Comparison of ENCODE assay signal across 13 cellular contexts in genomic region chr5:56616454-56617160, GRCh38.
DNase-seq lines count a peak whose midpoint lies in the region; ATAC-seq and TF ChIP-seq lines count a peak whose summit lies in the region.
"Had no signal": no experiment of that assay in that cellular context is flagged by ENCODE, and none has a peak within 500 bp of the region (broad histone marks: within the 10 kb centered on the region; RNA-seq: fewer than 3 reads in every experiment).

No MANE protein-coding gene starts in this region.

- no peaks in the 10 kb centered on the region for H3K36me3 ChIP-seq in upper lobe of left lung

- H3K9me3 ChIP-seq in right cardiac atrium (ENCODE audit: control insufficient read depth, low read length) (no peaks in the 10 kb centered on the region), upper lobe of left lung (peaks cover 0 to 15% (median 9%) of the 10 kb centered on the region in 4 donors)

- no peak for TF ChIP-seq CTCF in upper lobe of left lung (IDR thresholded peaks at IDR 0.05)

- H3K27me3 ChIP-seq in right cardiac atrium (ENCODE audit: control insufficient read depth, insufficient read depth), result no peaks in the 10 kb centered on the region
- H3K27me3 ChIP-seq in upper lobe of left lung, result no peaks in the 10 kb centered on the region

- peak; percentile 80 for ATAC-seq in Right ventricle myocardium superior (ENCODE audit: poor library complexity)
- peak in 1 of 2 donors; percentile 35 for ATAC-seq in right cardiac atrium
- ATAC-seq in HG03460 (IDR thresholded peaks at IDR 0.05; ENCODE audit: unreplicated experiment), result no peak
- ATAC-seq in HG03457 (IDR thresholded peaks at IDR 0.05; ENCODE audit: unreplicated experiment), result no peak
- ATAC-seq in GM18868 (IDR thresholded peaks at IDR 0.05; ENCODE audit: unreplicated experiment), result no peak
- ATAC-seq in upper lobe of left lung (ENCODE audit: low FRiP score in 2 of 2), result no peak
- ATAC-seq: stimulated activated naive CD8-positive, alpha-beta T cell treated with anti-CD3 and anti-CD28 coated beads, Interleukin-15, Interleukin-2, amounts not matched to agents 100 U/mL and 50 U/mL, for 24 hours had no signal

- intact Hi-C loops in Right ventricle myocardium superior (cut with DNase I) (no loop called here), cardiac septum (cut with DNase I) (loop anchor here (10.0 kb wide), 1 partner anchor 262 kb away; no protein-coding TSS in a partner anchor), right cardiac atrium (cut with DNase I) (no loop called here)

- no peak overlapping the region for H3K4me3 ChIP-seq in right cardiac atrium (ENCODE audit: low read length)
- H3K4me3 ChIP-seq in upper lobe of left lung, result no peak overlapping the region

- no peak for TF ChIP-seq POLR2A in upper lobe of left lung (IDR thresholded peaks at IDR 0.05)

- H3K27ac ChIP-seq in right cardiac atrium (ENCODE audit: low read length), result peak overlapping the region; percentile 17
- peak overlapping the region in 2 of 4 donors; percentile 1 to 24 for H3K27ac ChIP-seq in upper lobe of left lung

- 61% methylated on average over 6 of the region's 6 CpGs for WGBS in right cardiac atrium
- 55 to 57% methylated on average over 6 of the region's 6 CpGs for WGBS in upper lobe of left lung, 2 donors

- no peak for TF ChIP-seq EP300 in upper lobe of left lung (IDR thresholded peaks at IDR 0.05)

- no peaks in the 10 kb centered on the region for H3K4me1 ChIP-seq in right cardiac atrium (ENCODE audit: control insufficient read depth, insufficient read depth, low read length)
- peaks cover 10 to 18% (median 17%) of the 10 kb centered on the region in 4 donors for H3K4me1 ChIP-seq in upper lobe of left lung

- DNase-seq in Right ventricle myocardium superior (no peak), cardiac septum (ENCODE audit: low spot score) (no peak), SW480 (ENCODE audit: low spot score) (peak; percentile 29), right cardiac atrium (no peak), upper lobe of left lung (no peak)
- DNase-seq: amniotic stem cell; immature natural killer cell; NCI-H774; retina; stimulated activated naive CD8-positive, alpha-beta T cell treated with anti-CD3 and anti-CD28 coated beads, Interleukin-15, Interleukin-2, amounts not matched to agents 100 U/mL and 50 U/mL, for 24 hours had no signal
